ENCODE assay signal across 1 cellular context in the genomic region with DNA sequence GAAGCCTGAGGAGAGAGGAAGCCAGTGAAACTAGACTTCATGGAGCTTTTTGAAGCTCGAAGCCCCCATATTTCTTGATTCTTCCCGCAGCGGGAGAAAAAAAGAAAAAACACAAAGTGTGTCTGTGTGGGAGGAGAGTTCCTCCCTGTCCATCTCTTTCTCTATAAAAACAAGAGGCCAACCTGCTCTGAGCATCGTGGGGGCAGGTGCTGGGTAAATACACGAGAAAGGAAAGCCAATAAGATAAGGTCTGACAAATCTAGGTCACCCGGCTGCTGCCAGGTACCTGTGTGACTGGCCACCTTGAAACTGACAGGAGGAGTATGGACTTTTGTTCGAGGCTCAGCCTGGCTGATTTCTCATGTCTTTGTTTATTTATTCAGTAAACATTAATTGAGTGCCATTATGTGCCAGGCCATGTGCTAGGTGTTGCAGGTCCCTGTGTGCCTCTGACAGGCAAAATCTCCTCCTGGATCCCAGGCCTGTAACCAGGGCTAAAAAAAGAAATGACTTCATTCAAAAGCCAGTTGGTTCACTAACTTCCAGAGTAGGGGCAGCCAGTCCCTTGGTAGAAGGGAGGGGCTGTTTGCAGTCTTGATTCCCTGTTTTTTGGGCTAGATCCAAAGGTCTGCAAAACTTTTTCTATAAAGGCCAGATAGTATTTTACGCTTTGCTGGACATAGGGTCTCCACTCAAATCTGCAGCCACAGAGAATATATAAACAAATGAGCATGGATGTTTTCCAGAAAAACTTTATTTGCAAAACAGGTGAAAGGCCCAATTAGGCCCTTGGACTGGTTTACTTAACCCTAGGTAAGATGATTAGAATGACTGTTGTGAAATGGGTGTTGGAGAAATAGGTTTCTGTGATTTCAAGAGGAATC.
TF ChIP-seq lines count a peak whose summit lies in the region.

No MANE protein-coding gene starts in this region.

TF ChIP-seq in HepG2, 621 proteins besides CTCF, POLR2A, EP300 and RAD21 (continued from another document and continues in another):
- TF ChIP-seq, protein P1, sequence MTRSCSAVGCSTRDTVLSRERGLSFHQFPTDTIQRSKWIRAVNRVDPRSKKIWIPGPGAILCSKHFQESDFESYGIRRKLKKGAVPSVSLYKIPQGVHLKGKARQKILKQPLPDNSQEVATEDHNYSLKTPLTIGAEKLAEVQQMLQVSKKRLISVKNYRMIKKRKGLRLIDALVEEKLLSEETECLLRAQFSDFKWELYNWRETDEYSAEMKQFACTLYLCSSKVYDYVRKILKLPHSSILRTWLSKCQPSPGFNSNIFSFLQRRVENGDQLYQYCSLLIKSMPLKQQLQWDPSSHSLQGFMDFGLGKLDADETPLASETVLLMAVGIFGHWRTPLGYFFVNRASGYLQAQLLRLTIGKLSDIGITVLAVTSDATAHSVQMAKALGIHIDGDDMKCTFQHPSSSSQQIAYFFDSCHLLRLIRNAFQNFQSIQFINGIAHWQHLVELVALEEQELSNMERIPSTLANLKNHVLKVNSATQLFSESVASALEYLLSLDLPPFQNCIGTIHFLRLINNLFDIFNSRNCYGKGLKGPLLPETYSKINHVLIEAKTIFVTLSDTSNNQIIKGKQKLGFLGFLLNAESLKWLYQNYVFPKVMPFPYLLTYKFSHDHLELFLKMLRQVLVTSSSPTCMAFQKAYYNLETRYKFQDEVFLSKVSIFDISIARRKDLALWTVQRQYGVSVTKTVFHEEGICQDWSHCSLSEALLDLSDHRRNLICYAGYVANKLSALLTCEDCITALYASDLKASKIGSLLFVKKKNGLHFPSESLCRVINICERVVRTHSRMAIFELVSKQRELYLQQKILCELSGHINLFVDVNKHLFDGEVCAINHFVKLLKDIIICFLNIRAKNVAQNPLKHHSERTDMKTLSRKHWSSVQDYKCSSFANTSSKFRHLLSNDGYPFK (CRISPR knock-in tag; IDR thresholded peaks at IDR 0.05; ENCODE audit: borderline replicate concordance), result 0 out of 2 replicates have a peak, but pooled peaks have one; percentile 14
- TF ChIP-seq, protein P2, sequence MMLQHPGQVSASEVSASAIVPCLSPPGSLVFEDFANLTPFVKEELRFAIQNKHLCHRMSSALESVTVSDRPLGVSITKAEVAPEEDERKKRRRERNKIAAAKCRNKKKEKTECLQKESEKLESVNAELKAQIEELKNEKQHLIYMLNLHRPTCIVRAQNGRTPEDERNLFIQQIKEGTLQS (CRISPR knock-in tag; IDR thresholded peaks at IDR 0.05), result peak; percentile 91
- peak; percentile 92 for TF ChIP-seq MEIS1 (CRISPR knock-in tag; IDR thresholded peaks at IDR 0.05; ENCODE audit: borderline replicate concordance)
- TF ChIP-seq FOXP1 (IDR thresholded peaks at IDR 0.05), result peak; percentile 66; the same call in 1 of the 2 replicates
- TF ChIP-seq FOXP1 (CRISPR knock-in tag; IDR thresholded peaks at IDR 0.05), result peak; percentile 96
- TF ChIP-seq PCBP1 (IDR thresholded peaks at IDR 0.05; ENCODE audit: borderline replicate concordance, low read depth, low read length), result no peak
- no peak for TF ChIP-seq ZNF616 (CRISPR knock-in tag; IDR thresholded peaks at IDR 0.05; ENCODE audit: low read depth)
- TF ChIP-seq, protein P3, sequence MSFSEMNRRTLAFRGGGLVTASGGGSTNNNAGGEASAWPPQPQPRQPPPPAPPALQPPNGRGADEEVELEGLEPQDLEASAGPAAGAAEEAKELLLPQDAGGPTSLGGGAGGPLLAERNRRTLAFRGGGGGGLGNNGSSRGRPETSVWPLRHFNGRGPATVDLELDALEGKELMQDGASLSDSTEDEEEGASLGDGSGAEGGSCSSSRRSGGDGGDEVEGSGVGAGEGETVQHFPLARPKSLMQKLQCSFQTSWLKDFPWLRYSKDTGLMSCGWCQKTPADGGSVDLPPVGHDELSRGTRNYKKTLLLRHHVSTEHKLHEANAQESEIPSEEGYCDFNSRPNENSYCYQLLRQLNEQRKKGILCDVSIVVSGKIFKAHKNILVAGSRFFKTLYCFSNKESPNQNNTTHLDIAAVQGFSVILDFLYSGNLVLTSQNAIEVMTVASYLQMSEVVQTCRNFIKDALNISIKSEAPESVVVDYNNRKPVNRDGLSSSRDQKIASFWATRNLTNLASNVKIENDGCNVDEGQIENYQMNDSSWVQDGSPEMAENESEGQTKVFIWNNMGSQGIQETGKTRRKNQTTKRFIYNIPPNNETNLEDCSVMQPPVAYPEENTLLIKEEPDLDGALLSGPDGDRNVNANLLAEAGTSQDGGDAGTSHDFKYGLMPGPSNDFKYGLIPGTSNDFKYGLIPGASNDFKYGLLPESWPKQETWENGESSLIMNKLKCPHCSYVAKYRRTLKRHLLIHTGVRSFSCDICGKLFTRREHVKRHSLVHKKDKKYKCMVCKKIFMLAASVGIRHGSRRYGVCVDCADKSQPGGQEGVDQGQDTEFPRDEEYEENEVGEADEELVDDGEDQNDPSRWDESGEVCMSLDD (CRISPR knock-in tag; IDR thresholded peaks at IDR 0.05; ENCODE audit: borderline replicate concordance), result 0 out of 2 replicates have a peak, but pooled peaks have one; percentile 33
- peak; percentile 94; the same call in 1 of the 2 replicates for TF ChIP-seq ZNF788 (CRISPR knock-in tag; IDR thresholded peaks at IDR 0.05; ENCODE audit: borderline replicate concordance)
- no peak for TF ChIP-seq SUZ12 (IDR thresholded peaks at IDR 0.05; ENCODE audit: low read depth, low read length)
- TF ChIP-seq NFATC3 (CRISPR knock-in tag; IDR thresholded peaks at IDR 0.05), result no peak
- peak; percentile 77 for TF ChIP-seq SIX4 (CRISPR knock-in tag; IDR thresholded peaks at IDR 0.05)
- TF ChIP-seq, protein P4, sequence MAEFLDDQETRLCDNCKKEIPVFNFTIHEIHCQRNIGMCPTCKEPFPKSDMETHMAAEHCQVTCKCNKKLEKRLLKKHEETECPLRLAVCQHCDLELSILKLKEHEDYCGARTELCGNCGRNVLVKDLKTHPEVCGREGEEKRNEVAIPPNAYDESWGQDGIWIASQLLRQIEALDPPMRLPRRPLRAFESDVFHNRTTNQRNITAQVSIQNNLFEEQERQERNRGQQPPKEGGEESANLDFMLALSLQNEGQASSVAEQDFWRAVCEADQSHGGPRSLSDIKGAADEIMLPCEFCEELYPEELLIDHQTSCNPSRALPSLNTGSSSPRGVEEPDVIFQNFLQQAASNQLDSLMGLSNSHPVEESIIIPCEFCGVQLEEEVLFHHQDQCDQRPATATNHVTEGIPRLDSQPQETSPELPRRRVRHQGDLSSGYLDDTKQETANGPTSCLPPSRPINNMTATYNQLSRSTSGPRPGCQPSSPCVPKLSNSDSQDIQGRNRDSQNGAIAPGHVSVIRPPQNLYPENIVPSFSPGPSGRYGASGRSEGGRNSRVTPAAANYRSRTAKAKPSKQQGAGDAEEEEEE (CRISPR knock-in tag; IDR thresholded peaks at IDR 0.05; ENCODE audit: borderline replicate concordance), result no peak; the same call in 1 of the 2 replicates
- TF ChIP-seq CENPT (CRISPR knock-in tag; IDR thresholded peaks at IDR 0.05; ENCODE audit: low read depth), result no peak
- TF ChIP-seq, protein P5, sequence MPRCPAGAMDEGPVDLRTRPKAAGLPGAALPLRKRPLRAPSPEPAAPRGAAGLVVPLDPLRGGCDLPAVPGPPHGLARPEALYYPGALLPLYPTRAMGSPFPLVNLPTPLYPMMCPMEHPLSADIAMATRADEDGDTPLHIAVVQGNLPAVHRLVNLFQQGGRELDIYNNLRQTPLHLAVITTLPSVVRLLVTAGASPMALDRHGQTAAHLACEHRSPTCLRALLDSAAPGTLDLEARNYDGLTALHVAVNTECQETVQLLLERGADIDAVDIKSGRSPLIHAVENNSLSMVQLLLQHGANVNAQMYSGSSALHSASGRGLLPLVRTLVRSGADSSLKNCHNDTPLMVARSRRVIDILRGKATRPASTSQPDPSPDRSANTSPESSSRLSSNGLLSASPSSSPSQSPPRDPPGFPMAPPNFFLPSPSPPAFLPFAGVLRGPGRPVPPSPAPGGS (CRISPR knock-in tag; IDR thresholded peaks at IDR 0.05), result peak; percentile 91; the same call in 1 of the 2 replicates
- TF ChIP-seq ZNF234 (CRISPR knock-in tag; conservative IDR thresholded peaks at IDR 0.05), result no peak
- TF ChIP-seq AHR (CRISPR knock-in tag; IDR thresholded peaks at IDR 0.05), result no peak; the same call in 1 of the 2 replicates
- peak; percentile 75 for TF ChIP-seq ZNF781 (CRISPR knock-in tag; IDR thresholded peaks at IDR 0.05; ENCODE audit: borderline replicate concordance, not compliant biosample characterization)
- TF ChIP-seq, protein P6, sequence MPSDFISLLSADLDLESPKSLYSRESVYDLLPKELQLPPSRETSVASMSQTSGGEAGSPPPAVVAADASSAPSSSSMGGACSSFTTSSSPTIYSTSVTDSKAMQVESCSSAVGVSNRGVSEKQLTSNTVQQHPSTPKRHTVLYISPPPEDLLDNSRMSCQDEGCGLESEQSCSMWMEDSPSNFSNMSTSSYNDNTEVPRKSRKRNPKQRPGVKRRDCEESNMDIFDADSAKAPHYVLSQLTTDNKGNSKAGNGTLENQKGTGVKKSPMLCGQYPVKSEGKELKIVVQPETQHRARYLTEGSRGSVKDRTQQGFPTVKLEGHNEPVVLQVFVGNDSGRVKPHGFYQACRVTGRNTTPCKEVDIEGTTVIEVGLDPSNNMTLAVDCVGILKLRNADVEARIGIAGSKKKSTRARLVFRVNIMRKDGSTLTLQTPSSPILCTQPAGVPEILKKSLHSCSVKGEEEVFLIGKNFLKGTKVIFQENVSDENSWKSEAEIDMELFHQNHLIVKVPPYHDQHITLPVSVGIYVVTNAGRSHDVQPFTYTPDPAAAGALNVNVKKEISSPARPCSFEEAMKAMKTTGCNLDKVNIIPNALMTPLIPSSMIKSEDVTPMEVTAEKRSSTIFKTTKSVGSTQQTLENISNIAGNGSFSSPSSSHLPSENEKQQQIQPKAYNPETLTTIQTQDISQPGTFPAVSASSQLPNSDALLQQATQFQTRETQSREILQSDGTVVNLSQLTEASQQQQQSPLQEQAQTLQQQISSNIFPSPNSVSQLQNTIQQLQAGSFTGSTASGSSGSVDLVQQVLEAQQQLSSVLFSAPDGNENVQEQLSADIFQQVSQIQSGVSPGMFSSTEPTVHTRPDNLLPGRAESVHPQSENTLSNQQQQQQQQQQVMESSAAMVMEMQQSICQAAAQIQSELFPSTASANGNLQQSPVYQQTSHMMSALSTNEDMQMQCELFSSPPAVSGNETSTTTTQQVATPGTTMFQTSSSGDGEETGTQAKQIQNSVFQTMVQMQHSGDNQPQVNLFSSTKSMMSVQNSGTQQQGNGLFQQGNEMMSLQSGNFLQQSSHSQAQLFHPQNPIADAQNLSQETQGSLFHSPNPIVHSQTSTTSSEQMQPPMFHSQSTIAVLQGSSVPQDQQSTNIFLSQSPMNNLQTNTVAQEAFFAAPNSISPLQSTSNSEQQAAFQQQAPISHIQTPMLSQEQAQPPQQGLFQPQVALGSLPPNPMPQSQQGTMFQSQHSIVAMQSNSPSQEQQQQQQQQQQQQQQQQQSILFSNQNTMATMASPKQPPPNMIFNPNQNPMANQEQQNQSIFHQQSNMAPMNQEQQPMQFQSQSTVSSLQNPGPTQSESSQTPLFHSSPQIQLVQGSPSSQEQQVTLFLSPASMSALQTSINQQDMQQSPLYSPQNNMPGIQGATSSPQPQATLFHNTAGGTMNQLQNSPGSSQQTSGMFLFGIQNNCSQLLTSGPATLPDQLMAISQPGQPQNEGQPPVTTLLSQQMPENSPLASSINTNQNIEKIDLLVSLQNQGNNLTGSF (CRISPR knock-in tag; IDR thresholded peaks at IDR 0.05), result no peak
- TF ChIP-seq TOE1 (CRISPR knock-in tag; IDR thresholded peaks at IDR 0.05), result 0 out of 2 replicates have a peak, but pooled peaks have one; percentile 46
- TF ChIP-seq, protein P7, sequence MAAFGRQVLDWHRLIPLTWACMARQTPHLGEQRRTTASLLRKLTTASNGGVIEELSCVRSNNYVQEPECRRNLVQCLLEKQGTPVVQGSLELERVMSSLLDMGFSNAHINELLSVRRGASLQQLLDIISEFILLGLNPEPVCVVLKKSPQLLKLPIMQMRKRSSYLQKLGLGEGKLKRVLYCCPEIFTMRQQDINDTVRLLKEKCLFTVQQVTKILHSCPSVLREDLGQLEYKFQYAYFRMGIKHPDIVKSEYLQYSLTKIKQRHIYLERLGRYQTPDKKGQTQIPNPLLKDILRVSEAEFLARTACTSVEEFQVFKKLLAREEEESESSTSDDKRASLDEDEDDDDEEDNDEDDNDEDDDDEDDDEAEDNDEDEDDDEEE (CRISPR knock-in tag; IDR thresholded peaks at IDR 0.05), result no peak
- TF ChIP-seq MIER3 (CRISPR knock-in tag; IDR thresholded peaks at IDR 0.05; ENCODE audit: borderline replicate concordance), result peak; percentile 91; the same call in 1 of the 2 replicates
- no peak for TF ChIP-seq ZFAT (CRISPR knock-in tag; conservative IDR thresholded peaks at IDR 0.05)
- TF ChIP-seq NFKB2 (CRISPR knock-in tag; IDR thresholded peaks at IDR 0.05; ENCODE audit: borderline replicate concordance), result no peak
- TF ChIP-seq, protein P8, sequence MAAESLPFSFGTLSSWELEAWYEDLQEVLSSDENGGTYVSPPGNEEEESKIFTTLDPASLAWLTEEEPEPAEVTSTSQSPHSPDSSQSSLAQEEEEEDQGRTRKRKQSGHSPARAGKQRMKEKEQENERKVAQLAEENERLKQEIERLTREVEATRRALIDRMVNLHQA (CRISPR knock-in tag; IDR thresholded peaks at IDR 0.05), result 0 out of 2 replicates have a peak, but pooled peaks have one; percentile 39
- TF ChIP-seq ZNF607 (CRISPR knock-in tag; IDR thresholded peaks at IDR 0.05; ENCODE audit: borderline replicate concordance), result peak; percentile 66; the same call in 1 of the 2 replicates
- TF ChIP-seq CENPX (CRISPR knock-in tag; IDR thresholded peaks at IDR 0.05), result no peak
- TF ChIP-seq, protein P9, sequence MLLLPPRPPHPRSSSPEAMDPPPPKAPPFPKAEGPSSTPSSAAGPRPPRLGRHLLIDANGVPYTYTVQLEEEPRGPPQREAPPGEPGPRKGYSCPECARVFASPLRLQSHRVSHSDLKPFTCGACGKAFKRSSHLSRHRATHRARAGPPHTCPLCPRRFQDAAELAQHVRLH (CRISPR knock-in tag; IDR thresholded peaks at IDR 0.05; ENCODE audit: borderline replicate concordance, low read depth), result peak; percentile 88; the same call in 1 of the 2 replicates
- peak; percentile 95 for TF ChIP-seq MED1 (CRISPR knock-in tag; IDR thresholded peaks at IDR 0.05)
- TF ChIP-seq, protein P10, sequence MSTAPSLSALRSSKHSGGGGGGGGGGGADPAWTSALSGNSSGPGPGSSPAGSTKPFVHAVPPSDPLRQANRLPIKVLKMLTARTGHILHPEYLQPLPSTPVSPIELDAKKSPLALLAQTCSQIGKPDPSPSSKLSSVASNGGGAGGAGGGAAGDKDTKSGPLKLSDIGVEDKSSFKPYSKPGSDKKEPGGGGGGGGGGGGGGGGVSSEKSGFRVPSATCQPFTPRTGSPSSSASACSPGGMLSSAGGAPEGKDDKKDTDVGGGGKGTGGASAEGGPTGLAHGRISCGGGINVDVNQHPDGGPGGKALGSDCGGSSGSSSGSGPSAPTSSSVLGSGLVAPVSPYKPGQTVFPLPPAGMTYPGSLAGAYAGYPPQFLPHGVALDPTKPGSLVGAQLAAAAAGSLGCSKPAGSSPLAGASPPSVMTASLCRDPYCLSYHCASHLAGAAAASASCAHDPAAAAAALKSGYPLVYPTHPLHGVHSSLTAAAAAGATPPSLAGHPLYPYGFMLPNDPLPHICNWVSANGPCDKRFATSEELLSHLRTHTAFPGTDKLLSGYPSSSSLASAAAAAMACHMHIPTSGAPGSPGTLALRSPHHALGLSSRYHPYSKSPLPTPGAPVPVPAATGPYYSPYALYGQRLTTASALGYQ (CRISPR knock-in tag; IDR thresholded peaks at IDR 0.05), result peak; percentile 99
- TF ChIP-seq GATAD2A (CRISPR knock-in tag; IDR thresholded peaks at IDR 0.05), result peak; percentile 98
- TF ChIP-seq ARNTL (CRISPR knock-in tag; IDR thresholded peaks at IDR 0.05), result peak; percentile 98
- peak; percentile 79; the same call in 1 of the 2 replicates for TF ChIP-seq TSC22D2 (CRISPR knock-in tag; IDR thresholded peaks at IDR 0.05; ENCODE audit: borderline replicate concordance)
